ENCODE assay signal across 17 cellular contexts in the genomic region with DNA sequence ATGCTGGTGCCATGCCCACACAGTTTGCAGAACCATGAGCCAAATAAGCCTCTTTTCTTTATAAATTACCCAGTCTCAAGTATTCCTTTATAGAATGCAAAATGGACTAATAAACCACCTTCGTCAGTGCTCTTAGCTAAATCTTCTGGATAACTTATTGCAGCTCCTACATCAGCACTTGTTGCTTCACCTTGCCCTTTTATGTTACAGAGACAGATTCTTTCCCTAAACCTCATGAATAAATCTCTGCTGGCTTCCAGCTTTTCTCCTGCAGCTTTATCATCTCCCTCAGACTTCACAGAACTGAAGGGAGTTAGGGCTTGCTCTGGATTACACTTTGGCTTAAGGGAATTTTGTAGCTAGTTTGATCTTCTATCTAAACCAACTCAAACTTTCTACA.
"Had no signal": no experiment of that assay in that cellular context is flagged by ENCODE, and none has a peak within 500 bp of the region (broad histone marks: within the 10 kb centered on the region; RNA-seq: fewer than 3 reads in every experiment).

No MANE protein-coding gene starts in this region.

- H3K27ac ChIP-seq: coronary artery, neutrophil, pancreas, psoas muscle, tibial artery had no signal

- ATAC-seq: left colon; naive thymus-derived CD4-positive, alpha-beta T cell; pancreas; right cardiac atrium; stimulated activated naive CD8-positive, alpha-beta T cell treated with anti-CD3 and anti-CD28 coated beads, Interleukin-15, amount 100 ng/mL, for 72 hours; T-helper 17 cell had no signal

- H3K4me3 Mint-ChIP-seq: activated CD4-positive, alpha-beta memory T cell treated with anti-CD3 and anti-CD28 coated beads, Interleukin-2, amount 10 ng/mL, durations not matched to agents 7 days and 5 days; activated naive CD4-positive, alpha-beta T cell treated with anti-CD3 and anti-CD28 coated beads, Interleukin-2, amount 10 ng/mL, durations not matched to agents 7 days and 5 days; naive thymus-derived CD4-positive, alpha-beta T cell; stimulated activated naive CD8-positive, alpha-beta T cell treated with anti-CD3 and anti-CD28 coated beads, Interleukin-15, amount 100 ng/mL, for 72 hours; T-helper 17 cell had no signal

- H3K27ac Mint-ChIP-seq: activated CD4-positive, alpha-beta memory T cell treated with anti-CD3 and anti-CD28 coated beads, Interleukin-2, amount 10 ng/mL, durations not matched to agents 7 days and 5 days; activated naive CD4-positive, alpha-beta T cell treated with anti-CD3 and anti-CD28 coated beads, Interleukin-2, amount 10 ng/mL, durations not matched to agents 7 days and 5 days; stimulated activated naive CD8-positive, alpha-beta T cell treated with anti-CD3 and anti-CD28 coated beads, Interleukin-15, amount 100 ng/mL, for 72 hours; T-helper 17 cell had no signal

- H3K27me3 Mint-ChIP-seq: activated CD4-positive, alpha-beta memory T cell treated with anti-CD3 and anti-CD28 coated beads, Interleukin-2, amount 10 ng/mL, durations not matched to agents 7 days and 5 days; activated naive CD4-positive, alpha-beta T cell treated with anti-CD3 and anti-CD28 coated beads, Interleukin-2, amount 10 ng/mL, durations not matched to agents 7 days and 5 days; naive thymus-derived CD4-positive, alpha-beta T cell; stimulated activated naive CD8-positive, alpha-beta T cell treated with anti-CD3 and anti-CD28 coated beads, Interleukin-15, amount 100 ng/mL, for 72 hours; T-helper 17 cell had no signal

- H3K9me3 Mint-ChIP-seq: activated CD4-positive, alpha-beta memory T cell treated with anti-CD3 and anti-CD28 coated beads, Interleukin-2, amount 10 ng/mL, durations not matched to agents 7 days and 5 days; activated naive CD4-positive, alpha-beta T cell treated with anti-CD3 and anti-CD28 coated beads, Interleukin-2, amount 10 ng/mL, durations not matched to agents 7 days and 5 days; naive thymus-derived CD4-positive, alpha-beta T cell; stimulated activated naive CD8-positive, alpha-beta T cell treated with anti-CD3 and anti-CD28 coated beads, Interleukin-15, amount 100 ng/mL, for 72 hours had no signal

- H3K27me3 ChIP-seq: neutrophil, pancreas, tibial artery had no signal

- DNase-seq: activated CD4-positive, alpha-beta memory T cell treated with anti-CD3 and anti-CD28 coated beads, Interleukin-2, amount 10 ng/mL, durations not matched to agents 7 days and 5 days; activated CD4-positive, alpha-beta T cell treated with anti-CD3 and anti-CD28 coated beads for 48 hours; activated effector memory CD4-positive, alpha-beta T cell treated with anti-CD3 and anti-CD28 coated beads, Interleukin-2, amount 50 U/mL, for 16 hours; activated naive CD4-positive, alpha-beta T cell treated with anti-CD3 and anti-CD28 coated beads, Interleukin-2, amount 10 ng/mL, durations not matched to agents 7 days and 5 days; foreskin fibroblast; left colon; naive thymus-derived CD4-positive, alpha-beta T cell; pancreas; psoas muscle; right cardiac atrium; stimulated activated CD4-positive, alpha-beta T cell treated with anti-CD3 and anti-CD28 coated beads, Interleukin-1b, Interleukin-23, amount 100 ng/mL, for 48 hours; stimulated activated naive CD8-positive, alpha-beta T cell treated with anti-CD3 and anti-CD28 coated beads, Interleukin-15, amount 100 ng/mL, for 72 hours; SW 1271; T-helper 17 cell; tibial artery had no signal

- H3K4me3 ChIP-seq: coronary artery, pancreas, psoas muscle, tibial artery had no signal

- H3K9me3 ChIP-seq: neutrophil, pancreas, psoas muscle, tibial artery had no signal
